8 cellular contexts compared by ENCODE assay signal in the genomic region with DNA sequence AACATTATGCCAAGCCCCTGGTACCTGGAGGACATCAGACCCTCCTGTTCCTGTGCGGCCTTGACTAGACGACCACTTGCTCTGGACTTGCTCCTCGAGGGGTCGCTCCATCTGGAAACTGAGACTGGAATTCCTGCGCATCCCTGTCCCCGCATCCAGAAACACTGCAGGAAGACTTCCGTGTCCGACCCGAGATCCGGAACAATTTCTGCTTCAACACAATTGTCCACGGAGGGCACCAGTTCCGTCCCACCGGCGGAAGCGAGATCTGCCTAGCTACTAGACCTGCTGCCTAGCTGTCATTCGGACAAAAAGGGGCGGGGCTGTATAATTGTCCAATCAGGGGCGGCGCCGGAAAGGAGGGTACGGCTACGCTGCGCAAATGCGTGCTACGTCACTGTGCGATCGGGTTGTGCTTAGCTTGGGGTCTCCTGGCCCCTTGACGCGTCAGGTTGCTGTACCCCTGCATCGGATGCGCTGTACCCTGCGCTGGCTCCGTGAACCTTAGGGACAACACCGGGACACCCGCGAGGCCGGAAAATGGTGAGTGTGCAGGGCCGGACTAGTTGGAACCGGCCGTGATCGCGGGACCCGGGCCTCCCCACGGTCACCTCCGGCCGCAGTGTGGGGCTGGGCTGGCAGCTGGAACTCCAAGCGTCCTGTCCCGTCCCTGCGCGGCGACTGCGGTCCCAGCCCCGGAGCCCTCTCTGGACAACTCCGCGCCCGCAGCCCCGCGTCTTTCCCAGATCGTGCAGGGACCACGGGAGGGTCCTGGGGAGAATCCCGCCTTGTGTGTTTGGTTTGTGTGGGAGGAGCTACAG. TPM values are rescaled to one million over a fixed set of nuclear protein-coding genes. Genes with fewer than 3 reads are reported as not detected.
A peak's percentile ranks its signal among the peaks of the same experiment; 100 is the strongest.
DNase-seq lines count a peak whose midpoint lies in the region; ATAC-seq and TF ChIP-seq lines count a peak whose summit lies in the region.

Gene ZNF490, minus strand, starts transcription at position 274 of the 821 bp plus-strand sequence. Its CDS starts 133 bp downstream, at position 141.
Gene ZNF791, plus strand, starts transcription at position 381 of the 821 bp plus-strand sequence. Its CDS starts 160 bp downstream, at position 541.

- H3K4me1 ChIP-seq in ovary (ENCODE audit: insufficient read depth) (peaks cover 4% of the 10 kb centered on the region), thyroid gland (peaks cover 6 to 44% of the 10 kb centered on the region in 2 donors)

- H3K27ac Mint-ChIP-seq in activated naive CD8-positive, alpha-beta T cell treated with anti-CD3 and anti-CD28 coated beads, Interleukin-2, amount 50 U/mL, for 24 hours: peak within 1 kb of the TSS; percentile 97

- H3K4me1 Mint-ChIP-seq in activated naive CD8-positive, alpha-beta T cell treated with anti-CD3 and anti-CD28 coated beads, Interleukin-2, amount 50 U/mL, for 24 hours: peaks cover 58% of the 10 kb centered on the region

- no peak for TF ChIP-seq CTCF in GM12865 (IDR thresholded peaks at IDR 0.05; ENCODE audit: insufficient read depth, low read depth, low read length, missing control alignments)
- TF ChIP-seq CTCF in ovary (IDR thresholded peaks at IDR 0.05): peak in 1 of 3 donors; percentile 15
- TF ChIP-seq CTCF in thyroid gland (IDR thresholded peaks at IDR 0.05): no peak

- H3K27me3 Mint-ChIP-seq in activated naive CD8-positive, alpha-beta T cell treated with anti-CD3 and anti-CD28 coated beads, Interleukin-2, amount 50 U/mL, for 24 hours: no peaks in the 10 kb centered on the region

- peak within 1 kb of the TSS; percentile 72 for H3K4me3 ChIP-seq in GM12865 (ENCODE audit: low read depth, low read length)
- peak within 1 kb of the TSS; percentile 99 for H3K4me3 ChIP-seq in ovary
- H3K4me3 ChIP-seq in thyroid gland (replicated peaks in 1 of 3): peak within 1 kb of the TSS; percentile 54 to 92 (median 77)

- DNase-seq in GM12865 (ENCODE audit: low read depth): peak; percentile 98
- DNase-seq in NCI-H1436 (lab: John Stamatoyannopoulos, UW): peak; percentile 98
- DNase-seq in SW480 (ENCODE audit: low spot score): peak; percentile 98
- DNase-seq in activated naive CD8-positive, alpha-beta T cell treated with anti-CD3 and anti-CD28 coated beads, Interleukin-2, amount 50 U/mL, for 24 hours: peak; percentile 97
- peak; percentile 99 for DNase-seq in Right ventricle myocardium superior
- peak; percentile 97 to 99 (median 98) for DNase-seq in ovary
- DNase-seq in thyroid gland: peak; percentile 99

- H3K36me3 ChIP-seq in ovary: no peaks in the 10 kb centered on the region
- H3K36me3 ChIP-seq in thyroid gland: peaks cover 4 to 8% of the 10 kb centered on the region in 2 donors

- no peaks in the 10 kb centered on the region for H3K9me3 Mint-ChIP-seq in activated naive CD8-positive, alpha-beta T cell treated with anti-CD3 and anti-CD28 coated beads, Interleukin-2, amount 50 U/mL, for 24 hours

- H3K36me3 Mint-ChIP-seq in activated naive CD8-positive, alpha-beta T cell treated with anti-CD3 and anti-CD28 coated beads, Interleukin-2, amount 50 U/mL, for 24 hours (ENCODE audit: low read depth): peaks cover 19% of the 10 kb centered on the region

- WGBS in ovary, 3 donors: 0 to 1% (median 0%) methylated on average over 56 to 61 of the region's 61 CpGs
- 0% methylated on average over 7 to 37 of the region's 61 CpGs for WGBS in thyroid gland, 2 donors

- peak; percentile 85 for ATAC-seq in HG02798 (IDR thresholded peaks at IDR 0.05; ENCODE audit: poor library complexity, unreplicated experiment)
- ATAC-seq in activated naive CD8-positive, alpha-beta T cell treated with anti-CD3 and anti-CD28 coated beads, Interleukin-2, amount 50 U/mL, for 24 hours: peak; percentile 95
- peak; percentile 99 for ATAC-seq in Right ventricle myocardium superior (ENCODE audit: poor library complexity)

- no peaks in the 10 kb centered on the region for H3K27me3 ChIP-seq in ovary
- H3K27me3 ChIP-seq in thyroid gland: no peaks in the 10 kb centered on the region

- intact Hi-C loops in Right ventricle myocardium superior (cut with DNase I) (no loop called here), ovary (cut with DNase I) (no loop called here), thyroid gland (cut with DNase I) (no loop called here)

- no peaks in the 10 kb centered on the region for H3K9me3 ChIP-seq in ovary
- H3K9me3 ChIP-seq in thyroid gland: no peaks in the 10 kb centered on the region

- TF ChIP-seq EP300 in ovary (IDR thresholded peaks at IDR 0.05): no peak

- H3K27ac ChIP-seq in ovary (peak within 1 kb of the TSS; percentile 96), thyroid gland (peak within 1 kb of the TSS; percentile 93 to 98 (median 96))

- TF ChIP-seq POLR2A in ovary (IDR thresholded peaks at IDR 0.05) (peak; percentile 97), thyroid gland (IDR thresholded peaks at IDR 0.05) (peak; percentile 32 to 90)

- H3K4me3 Mint-ChIP-seq in activated naive CD8-positive, alpha-beta T cell treated with anti-CD3 and anti-CD28 coated beads, Interleukin-2, amount 50 U/mL, for 24 hours: peak within 1 kb of the TSS; percentile 99

RNA-seq across cellular contexts. Expression of gene ZNF490, which starts in this region (rescaled TPM):
- total RNA-seq in Right ventricle myocardium superior (3.9 TPM), ovary (10 to 100 TPM in 1 of 7 donors, 1 to 10 TPM in 6; 5.3 to 12.5 (median 7.2) TPM), thyroid gland (10 to 100 TPM; 11.3 to 28.9 (median 17.5) TPM)
- 1 to 10 TPM in 1 of 2 donors, under 1 TPM in 1; 0.98 to 3.7 TPM for polyA plus RNA-seq in ovary

RNA-seq across cellular contexts. Expression of gene ZNF791, which starts in this region (rescaled TPM):
- total RNA-seq in Right ventricle myocardium superior (14.5 TPM), ovary (10 to 100 TPM; 16.4 to 44.3 (median 35.2) TPM), thyroid gland (10 to 100 TPM; 37.8 to 44.9 (median 39.5) TPM)
- polyA plus RNA-seq in ovary: 10 to 100 TPM; 13.6 to 21.7 TPM

Comparison
In these comparisons a context has a peak if more than half of its experiments do, and no peak if none do; other contexts are left out.
1. Peak in every context shown above with its lines: DNase-seq, ATAC-seq, H3K4me3 ChIP-seq and H3K27ac ChIP-seq.